Comparison of ENCODE assay signal across 8 cellular contexts in the genomic region with DNA sequence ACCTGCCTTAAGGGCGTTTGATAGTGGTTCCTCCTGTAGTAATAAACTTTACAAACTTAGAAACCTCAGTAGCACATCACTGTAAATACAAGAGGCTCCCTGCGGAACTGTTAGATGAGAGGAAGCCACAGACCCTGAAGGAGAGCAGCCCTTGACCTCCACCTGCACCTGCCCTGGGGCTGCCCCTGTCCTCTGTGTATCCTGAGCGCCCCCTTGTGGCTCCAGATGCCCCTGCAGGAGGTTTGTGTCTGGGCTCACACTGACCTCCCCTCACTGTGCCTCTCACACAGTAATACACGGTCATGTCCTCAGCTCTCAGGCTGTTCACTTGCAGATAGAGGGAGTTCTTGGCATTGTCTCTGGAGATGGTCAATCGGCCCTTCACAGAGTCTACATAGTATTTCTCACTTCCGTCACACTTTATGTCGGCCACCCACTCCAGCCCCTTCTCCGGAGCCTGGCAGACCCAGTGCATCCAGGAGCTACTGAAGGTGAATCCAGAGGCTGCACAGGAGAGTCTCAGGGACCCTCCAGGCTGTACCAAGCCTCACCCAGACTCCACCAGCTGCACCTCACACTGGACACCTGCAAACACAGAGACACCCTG.
DNase-seq lines count a peak whose midpoint lies in the region; ATAC-seq and TF ChIP-seq lines count a peak whose summit lies in the region.

No MANE protein-coding gene starts in this region.

- DNase-seq in GM12865 (ENCODE audit: low read depth) (peak; percentile 51), HuH-7.5 (ENCODE audit: low spot score) (peak; percentile 10), NCI-H524 treated with DMSO at 0.1 percent for 48 hours (lab: John Stamatoyannopoulos, UW) (no peak)
- DNase-seq in effector CD4-positive, alpha-beta T cell = peak; percentile 48
- peak; percentile 44 for DNase-seq in stimulated activated CD8-positive, alpha-beta memory T cell treated with anti-CD3 and anti-CD28 coated beads, Interleukin-15, amount 100 ng/mL, for 48 hours (ENCODE audit: low read depth in 2 of 2)

- H3K27ac ChIP-seq in VCaP = no peak overlapping the region

- H3K4me3 ChIP-seq in GM12865 (ENCODE audit: low read depth, low read length) = no peak overlapping the region

- TF ChIP-seq CTCF in GM12865 (IDR thresholded peaks at IDR 0.05; ENCODE audit: insufficient read depth, low read depth, low read length, missing control alignments) (peak; percentile 72), VCaP (conservative IDR thresholded peaks at IDR 0.05) (peak; percentile 76)

- ATAC-seq in GM18502 (IDR thresholded peaks at IDR 0.05; ENCODE audit: poor library complexity, unreplicated experiment) = no peak
- no peak for ATAC-seq in HG02678 (IDR thresholded peaks at IDR 0.05; ENCODE audit: unreplicated experiment)
